ENCODE assay signal across 1 cellular context in the genomic region with DNA sequence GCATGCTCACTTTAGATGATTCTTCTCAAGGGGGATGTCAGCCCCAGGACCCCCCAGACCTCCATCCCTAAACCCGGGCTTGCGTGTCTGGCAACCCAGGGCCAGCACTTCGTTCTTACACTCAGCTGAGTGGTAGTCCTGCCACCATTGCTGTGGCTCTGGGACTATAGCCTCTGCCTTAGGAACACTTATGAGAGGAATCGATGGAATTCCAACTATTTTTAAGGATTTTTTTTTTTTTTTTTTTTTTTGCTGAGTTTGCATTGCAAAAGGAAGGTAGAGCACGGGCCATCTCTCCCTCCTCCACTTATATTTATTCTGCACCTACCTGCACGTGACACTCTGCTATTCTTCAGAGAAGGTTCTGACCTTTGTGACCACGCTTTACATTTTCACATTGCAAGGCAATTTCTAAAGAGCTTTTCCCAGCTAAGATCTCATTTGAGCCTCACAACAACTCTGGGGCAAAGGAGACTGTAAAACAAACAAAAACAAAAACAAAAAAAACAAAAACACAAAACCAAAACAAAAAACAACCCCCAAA.
TF ChIP-seq lines count a peak whose summit lies in the region.

No MANE protein-coding gene starts in this region.

TF ChIP-seq in K562, 482 proteins besides CTCF, POLR2A, EP300 and RAD21:
- TF ChIP-seq ZNF75A (CRISPR knock-in tag; IDR thresholded peaks at IDR 0.05) (no peak), MAFF (IDR thresholded peaks at IDR 0.05; ENCODE audit: low read length) (0 out of 2 replicates have a peak, but pooled peaks have one; percentile 10), MAFK (IDR thresholded peaks at IDR 0.05; ENCODE audit: low read length) (peak; percentile 31; the same call in 1 of the 2 replicates), ZNF384 (IDR thresholded peaks at IDR 0.05; ENCODE audit: low read depth, low read length) (no peak), ZBTB17 (CRISPR knock-in tag; IDR thresholded peaks at IDR 0.05) (no peak), ZNF699 (CRISPR knock-in tag; IDR thresholded peaks at IDR 0.05; ENCODE audit: insufficient replicate concordance) (no peak), ZNF316 (IDR thresholded peaks at IDR 0.05) (peak; percentile 45; the same call in 1 of the 2 replicates)
